33 cellular contexts compared by ENCODE assay signal in the genomic region with DNA sequence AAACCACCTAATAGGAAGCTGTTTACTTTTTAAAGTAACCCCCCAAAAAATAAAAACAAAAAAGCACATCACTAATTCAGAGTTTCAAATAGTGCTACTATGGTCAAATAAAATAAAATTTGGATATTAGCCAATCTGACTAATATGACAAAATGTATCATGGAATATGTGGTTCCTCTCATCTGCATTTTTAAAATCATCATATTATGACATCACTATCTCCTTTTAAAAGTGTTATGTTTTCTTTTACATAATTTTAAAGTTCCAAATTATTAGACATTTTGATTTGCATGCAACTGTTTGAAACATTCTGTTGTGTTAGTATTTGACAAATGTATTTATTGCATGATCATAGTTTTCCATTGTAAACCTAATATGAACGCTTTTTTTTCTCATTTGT.
DNase-seq lines count a peak whose midpoint lies in the region; ATAC-seq, FAIRE-seq and TF ChIP-seq lines count a peak whose summit lies in the region.
"Had no signal": no experiment of that assay in that cellular context is flagged by ENCODE, and none has a peak within 500 bp of the region (broad histone marks: within the 10 kb centered on the region; RNA-seq: fewer than 3 reads in every experiment).

No MANE protein-coding gene starts in this region.

- BruUV-seq in HepG2 (replicated peaks; lab: Mats Ljungman, UMichigan): no TSS peak

- no peak for TF ChIP-seq CTCF in HepG2 (CRISPR knock-in tag; IDR thresholded peaks at IDR 0.05)
- no peak for TF ChIP-seq CTCF in right lobe of liver (IDR thresholded peaks at IDR 0.05)
- no peak for TF ChIP-seq CTCF in D721Med (IDR thresholded peaks at IDR 0.05; ENCODE audit: insufficient read depth, missing control alignments)
- no peak for TF ChIP-seq CTCF in HEK293 (tag by site-specific recombination; IDR thresholded peaks at IDR 0.05)

- H3K27ac ChIP-seq in HepG2 (ENCODE audit: extremely low read length, insufficient read depth, low read length): no peak overlapping the region
- no peak overlapping the region for H3K27ac ChIP-seq in right lobe of liver
- no peak overlapping the region for H3K27ac ChIP-seq in HEK293 (ENCODE audit: extremely low read depth, low read depth, low read length)
- H3K27ac ChIP-seq: 22Rv1; A549; BLaER1; BLaER1 treated with 17β-estradiol and CSF1 and Interleukin-3, amounts not matched to agents 10 nM and 100 nM; C4-2B had no signal

- no peak overlapping the region for H3K4me2 ChIP-seq in HepG2 (ENCODE audit: low read depth, low read length)
- H3K4me2 ChIP-seq: A549; BLaER1; BLaER1 treated with 17β-estradiol and CSF1 and Interleukin-3, amounts not matched to agents 10 nM and 100 nM had no signal

- H4K20me1 ChIP-seq in HepG2 (ENCODE audit: insufficient read depth, low read length): no peaks in the 10 kb centered on the region
- H4K20me1 ChIP-seq: BLaER1; BLaER1 treated with 17β-estradiol and CSF1 and Interleukin-3, amounts not matched to agents 10 nM and 100 nM had no signal

- TF ChIP-seq RAD21 in HepG2 (CRISPR knock-in tag; IDR thresholded peaks at IDR 0.05): no peak

- POLR2A ChIA-PET in HepG2 (lab: Yijun Ruan, JAX): no interaction called here
- POLR2A ChIA-PET in HEK293 (lab: Yijun Ruan, JAX): no interaction called here

- H3K36me3 ChIP-seq in HepG2 (replicated peaks in 1 of 2; ENCODE audit: control insufficient read depth in 1 of 2, insufficient read depth in 2 of 2, low read length in 2 of 2) (no peaks in the 10 kb centered on the region), right lobe of liver (no peaks in the 10 kb centered on the region), HEK293 (ENCODE audit: control insufficient read depth in 2 of 2, insufficient read depth in 1 of 2, low read length in 2 of 2) (no peaks in the 10 kb centered on the region)
- H3K36me3 ChIP-seq: BE2C; BLaER1; BLaER1 treated with 17β-estradiol and CSF1 and Interleukin-3, amounts not matched to agents 10 nM and 100 nM had no signal

- no peaks in the 10 kb centered on the region for H3K9me3 ChIP-seq in HepG2 (ENCODE audit: low read length)
- H3K9me3 ChIP-seq in right lobe of liver: no peaks in the 10 kb centered on the region
- no peaks in the 10 kb centered on the region for H3K9me3 ChIP-seq in HEK293 (ENCODE audit: control insufficient read depth, insufficient read depth, low read depth, low read length)
- H3K9me3 ChIP-seq: A549; BE2C; BLaER1; BLaER1 treated with 17β-estradiol and CSF1 and Interleukin-3, amounts not matched to agents 10 nM and 100 nM; Caco-2 had no signal

- no peaks in the 10 kb centered on the region for H3K79me2 ChIP-seq in HepG2 (ENCODE audit: insufficient read depth, low read length)

- in situ Hi-C loops in HepG2 (cut with HindIII; ENCODE audit: extremely low pct_ligation_motif_present, low pct_unique_long_range_greater_than_20kb): no loop called here

- no peak for ATAC-seq in HepG2
- no peak for ATAC-seq in right lobe of liver
- ATAC-seq: A549; CD8-positive, alpha-beta T cell had no signal

- H3K4me1 ChIP-seq in HepG2 (ENCODE audit: insufficient read depth, low read length) (no peaks in the 10 kb centered on the region), right lobe of liver (no peaks in the 10 kb centered on the region), HEK293 (ENCODE audit: control insufficient read depth, insufficient read depth, low read length) (no peaks in the 10 kb centered on the region)
- H3K4me1 ChIP-seq: A549; BE2C; BLaER1; BLaER1 treated with 17β-estradiol and CSF1 and Interleukin-3, amounts not matched to agents 10 nM and 100 nM; Caco-2 had no signal

- no peak overlapping the region for H3K9ac ChIP-seq in HepG2 (ENCODE audit: insufficient read depth, low read depth, low read length)
- H3K9ac ChIP-seq: BLaER1; BLaER1 treated with 17β-estradiol and CSF1 and Interleukin-3, amounts not matched to agents 10 nM and 100 nM had no signal

- CTCF ChIA-PET in HepG2 (lab: Yijun Ruan, JAX; ENCODE audit: low intra/inter-chr PET ratio, low total read pairs): no interaction called here
- CTCF ChIA-PET in HEK293 (lab: Yijun Ruan, JAX): no interaction called here

- WGBS in HepG2 (ENCODE audit: low lambda C conversion rate): 3% methylated on average over 1 of the region's 1 CpG
- WGBS in right lobe of liver (ENCODE audit: insufficient coverage, low coverage, low lambda C conversion rate, missing lambda C conversion rate): 57% methylated on average over 1 of the region's 1 CpG

- FAIRE-seq in HepG2 (lab: Jason Lieb, UNC): no peak
- peak; percentile 6 for FAIRE-seq in D721Med (lab: Jason Lieb, UNC)
- FAIRE-seq in RCC 7860 (lab: Jason Lieb, UNC): peak; percentile 27
- FAIRE-seq: A549 had no signal

- DNase-seq in HepG2 (ENCODE audit: low spot score) (no peak), right lobe of liver (no peak), D721Med (ENCODE audit: insufficient read length, low spot score) (no peak), RCC 7860 (ENCODE audit: low spot score) (no peak), NCI-H1930 (lab: John Stamatoyannopoulos, UW) (no peak), midbrain (lab: John Stamatoyannopoulos, UW) (no peak), NCI-H526 (lab: John Stamatoyannopoulos, UW) (no peak)
- DNase-seq: 8988T; ACHN; AML-193; BE2C; C1 segment of cervical spinal cord; Caco-2; Calu3; CD4-positive, alpha-beta memory T cell; CD4-positive, alpha-beta T cell; CD4-positive, CD25-positive, alpha-beta regulatory T cell; CD8-positive, alpha-beta memory T cell; CD8-positive, alpha-beta T cell; COR-L47; DMS 273 treated with DMSO at 0.1 percent for 48 hours; DMS153; DMS53; DMS79; DMS79 treated with DMSO at 0.1 percent for 48 hours; DND-41; EL had no signal

- intact Hi-C loops in HepG2 (cut with micrococcal nuclease; ENCODE audit: unreplicated experiment) (no loop called here), right lobe of liver (cut with DNase I) (no loop called here)

- no peak overlapping the region for H3K4me3 ChIP-seq in HepG2 (replicated peaks in 1 of 3; ENCODE audit: insufficient read depth in 1 of 3, low read depth in 2 of 3, low read length in 3 of 3)
- H3K4me3 ChIP-seq in right lobe of liver: no peak overlapping the region
- no peak overlapping the region for H3K4me3 ChIP-seq in HEK293 (ENCODE audit: low read depth, low read length)
- H3K4me3 ChIP-seq: A549; BLaER1; BLaER1 treated with 17β-estradiol and CSF1 and Interleukin-3, amounts not matched to agents 10 nM and 100 nM had no signal

- TF ChIP-seq POLR2A in HepG2 (IDR thresholded peaks at IDR 0.05; ENCODE audit: insufficient read depth in 1 of 2, low read depth in 2 of 2, low read length in 2 of 2): no peak
- TF ChIP-seq POLR2A in right lobe of liver (IDR thresholded peaks at IDR 0.05): no peak

- H3K27me3 ChIP-seq in HepG2 (ENCODE audit: control insufficient read depth in 1 of 2, insufficient read depth in 2 of 2, low read length in 2 of 2) (no peaks in the 10 kb centered on the region; a peak in 1 of 5 replicates), right lobe of liver (no peaks in the 10 kb centered on the region)
- H3K27me3 ChIP-seq: BE2C; BLaER1; BLaER1 treated with 17β-estradiol and CSF1 and Interleukin-3, amounts not matched to agents 10 nM and 100 nM had no signal

- TF ChIP-seq EP300 in HepG2 (IDR thresholded peaks at IDR 0.05; ENCODE audit: low read depth in 2 of 2, low read length in 2 of 2) (no peak), HepG2 (CRISPR knock-in tag; IDR thresholded peaks at IDR 0.05; ENCODE audit: borderline replicate concordance) (no peak)

- H2AFZ ChIP-seq in HepG2 (ENCODE audit: low read length): no peak overlapping the region

TF ChIP-seq in HepG2, 621 proteins besides CTCF, POLR2A, EP300 and RAD21:
- TF ChIP-seq ATF7 (IDR thresholded peaks at IDR 0.05): peak; percentile 60
- no peak for TF ChIP-seq ATF7 (CRISPR knock-in tag; IDR thresholded peaks at IDR 0.05)
- no peak for TF ChIP-seq HNRNPH1 (optimal IDR thresholded peaks at IDR 0.05; ENCODE audit: low read depth, low read length)
- TF ChIP-seq CREB1 (IDR thresholded peaks at IDR 0.05): 0 out of 2 replicates have a peak, but pooled peaks have one; percentile 27
- no peak for TF ChIP-seq CREB1 (CRISPR knock-in tag; IDR thresholded peaks at IDR 0.05)

TF ChIP-seq in HEK293, 187 proteins besides CTCF, POLR2A, EP300 and RAD21:
- TF ChIP-seq, protein P1, sequence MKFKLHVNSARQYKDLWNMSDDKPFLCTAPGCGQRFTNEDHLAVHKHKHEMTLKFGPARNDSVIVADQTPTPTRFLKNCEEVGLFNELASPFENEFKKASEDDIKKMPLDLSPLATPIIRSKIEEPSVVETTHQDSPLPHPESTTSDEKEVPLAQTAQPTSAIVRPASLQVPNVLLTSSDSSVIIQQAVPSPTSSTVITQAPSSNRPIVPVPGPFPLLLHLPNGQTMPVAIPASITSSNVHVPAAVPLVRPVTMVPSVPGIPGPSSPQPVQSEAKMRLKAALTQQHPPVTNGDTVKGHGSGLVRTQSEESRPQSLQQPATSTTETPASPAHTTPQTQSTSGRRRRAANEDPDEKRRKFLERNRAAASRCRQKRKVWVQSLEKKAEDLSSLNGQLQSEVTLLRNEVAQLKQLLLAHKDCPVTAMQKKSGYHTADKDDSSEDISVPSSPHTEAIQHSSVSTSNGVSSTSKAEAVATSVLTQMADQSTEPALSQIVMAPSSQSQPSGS (tag by site-specific recombination; IDR thresholded peaks at IDR 0.05; ENCODE audit: low read depth): peak; percentile 68
- no peak for TF ChIP-seq ZNF830 (tag by site-specific recombination; IDR thresholded peaks at IDR 0.05; ENCODE audit: low read depth)
